In genomic region chr15:98845138-98845884, GRCh38 we compare ENCODE assay signal across 18 cellular contexts.
DNase-seq lines count a peak whose midpoint lies in the region; ATAC-seq and TF ChIP-seq lines count a peak whose summit lies in the region.
"Had no signal": no experiment of that assay in that cellular context is flagged by ENCODE, and none has a peak within 500 bp of the region (broad histone marks: within the 10 kb centered on the region; RNA-seq: fewer than 3 reads in every experiment).

No MANE protein-coding gene starts in this region.

- no peak overlapping the region for H3K27ac Mint-ChIP-seq in GM23338
- H3K27ac Mint-ChIP-seq in naive thymus-derived CD8-positive, alpha-beta T cell: peak overlapping the region in 6 of 10 donors; percentile 13 to 93 (median 79)
- H3K27ac Mint-ChIP-seq: activated naive CD4-positive, alpha-beta T cell treated with anti-CD3 and anti-CD28 coated beads, Interleukin-2, amount 10 ng/mL, durations not matched to agents 7 days and 5 days; nephron progenitor cell had no signal

- peak overlapping the region; percentile 56 for H3K27ac ChIP-seq in GM23338 (ENCODE audit: low read depth)
- H3K27ac ChIP-seq in caudate nucleus (ENCODE audit: low read depth, low read length): peak overlapping the region; percentile 11
- H3K27ac ChIP-seq: esophagus squamous epithelium, KMS-11, RWPE1 had no signal

- no peaks in the 10 kb centered on the region for H3K9me2 ChIP-seq in GM23338 (ENCODE audit: insufficient read depth)

- TF ChIP-seq CTCF in GM23338 (conservative IDR thresholded peaks at IDR 0.05; ENCODE audit: low read depth in 2 of 2): no peak

- H3K4me1 Mint-ChIP-seq in GM23338: peaks cover 79% of the 10 kb centered on the region
- peaks cover 14 to 72% (median 32%) of the 10 kb centered on the region in 4 donors for H3K4me1 Mint-ChIP-seq in naive thymus-derived CD8-positive, alpha-beta T cell

- DNase-seq in GM23338 (ENCODE audit: low spot score) (peak; percentile 47), caudate nucleus (lab: John Stamatoyannopoulos, UW) (peak in 5 of 61 donors; percentile 12 to 73 (median 20)), H4 (ENCODE audit: low spot score) (no peak), posterior vena cava (ENCODE audit: low spot score) (no peak)
- no peak for DNase-seq in naive thymus-derived CD8-positive, alpha-beta T cell
- DNase-seq: activated naive CD4-positive, alpha-beta T cell treated with anti-CD3 and anti-CD28 coated beads, Interleukin-2, amount 10 ng/mL, durations not matched to agents 7 days and 5 days; CD4-positive, alpha-beta memory T cell; esophagus squamous epithelium; NCI-H1694; NCI-H69; nephron progenitor cell; right lobe of liver; stimulated activated naive CD4-positive, alpha-beta T cell treated with Interleukin-2 at 50 U/mL for 16 hours; T1000 had no signal

- H3K4me2 ChIP-seq in GM23338: peak overlapping the region; percentile 68; the same call in 1 of the 2 replicates
- H3K4me2 ChIP-seq: KMS-11 had no signal

- H3K27me3 ChIP-seq in GM23338 (ENCODE audit: insufficient read depth): no peaks in the 10 kb centered on the region
- H3K27me3 ChIP-seq: esophagus squamous epithelium had no signal

- no peaks in the 10 kb centered on the region for H3K9me3 Mint-ChIP-seq in GM23338
- no peaks in the 10 kb centered on the region for H3K9me3 Mint-ChIP-seq in naive thymus-derived CD8-positive, alpha-beta T cell
- H3K9me3 Mint-ChIP-seq: activated naive CD4-positive, alpha-beta T cell treated with anti-CD3 and anti-CD28 coated beads, Interleukin-2, amount 10 ng/mL, durations not matched to agents 7 days and 5 days; CD4-positive, alpha-beta memory T cell; nephron progenitor cell had no signal

- peaks cover 73% of the 10 kb centered on the region for H3K4me1 ChIP-seq in GM23338 (ENCODE audit: insufficient read depth)

- peaks cover 7% of the 10 kb centered on the region for H3K27me3 Mint-ChIP-seq in GM23338 (ENCODE audit: insufficient read depth, low read depth, poor library complexity)
- no peaks in the 10 kb centered on the region for H3K27me3 Mint-ChIP-seq in naive thymus-derived CD8-positive, alpha-beta T cell
- H3K27me3 Mint-ChIP-seq: activated naive CD4-positive, alpha-beta T cell treated with anti-CD3 and anti-CD28 coated beads, Interleukin-2, amount 10 ng/mL, durations not matched to agents 7 days and 5 days had no signal

- H3F3A ChIP-seq in GM23338 (replicated peaks; ENCODE audit: low read depth): peaks cover 3% of the 10 kb centered on the region; the same call in 1 of the 2 replicates

- peaks cover 98% of the 10 kb centered on the region for H3K79me2 ChIP-seq in GM23338 (replicated peaks; ENCODE audit: insufficient read depth)

- intact Hi-C loops in posterior vena cava (cut with DNase I): no loop called here

- no peaks in the 10 kb centered on the region for H3K36me3 ChIP-seq in GM23338 (ENCODE audit: insufficient read depth)
- H3K36me3 ChIP-seq: esophagus squamous epithelium, right lobe of liver had no signal

- no peak overlapping the region for H2AFZ ChIP-seq in GM23338

- peaks cover 43% of the 10 kb centered on the region for H4K20me1 ChIP-seq in GM23338 (replicated peaks; ENCODE audit: insufficient read depth)

- ATAC-seq in GM23338: no peak
- no peak for ATAC-seq in naive thymus-derived CD8-positive, alpha-beta T cell
- no peak for ATAC-seq in GM18517 (IDR thresholded peaks at IDR 0.05; ENCODE audit: unreplicated experiment)

- no peak overlapping the region for H3K4me3 ChIP-seq in GM23338
- H3K4me3 ChIP-seq: esophagus squamous epithelium, right lobe of liver had no signal

- POLR2A ChIA-PET in naive thymus-derived CD8-positive, alpha-beta T cell (lab: Charles Lee): interaction anchor here (0.6 kb wide), 1 partner anchor 246 kb away, joined by 4 read pairs; no protein-coding TSS in a partner anchor

- no peak overlapping the region for H3K4me3 Mint-ChIP-seq in GM23338
- peak overlapping the region in 1 of 10 donors; percentile 53 for H3K4me3 Mint-ChIP-seq in naive thymus-derived CD8-positive, alpha-beta T cell
- H3K4me3 Mint-ChIP-seq: activated naive CD4-positive, alpha-beta T cell treated with anti-CD3 and anti-CD28 coated beads, Interleukin-2, amount 10 ng/mL, durations not matched to agents 7 days and 5 days; CD4-positive, alpha-beta memory T cell; nephron progenitor cell had no signal

- H3K36me3 Mint-ChIP-seq in GM23338 (ENCODE audit: low read depth): no peaks in the 10 kb centered on the region; the same call in 2 of the 3 replicates
- H3K36me3 Mint-ChIP-seq in naive thymus-derived CD8-positive, alpha-beta T cell: peaks cover 0 to 3% (median 0%) of the 10 kb centered on the region in 3 donors
- H3K36me3 Mint-ChIP-seq: activated naive CD4-positive, alpha-beta T cell treated with anti-CD3 and anti-CD28 coated beads, Interleukin-2, amount 10 ng/mL, durations not matched to agents 7 days and 5 days; CD4-positive, alpha-beta memory T cell had no signal

TF ChIP-seq in GM23338, 12 proteins besides CTCF, POLR2A, EP300 and RAD21 (continues in another document):
- TF ChIP-seq ETS1 (IDR thresholded peaks at IDR 0.05): no peak
- TF ChIP-seq STAT1 (IDR thresholded peaks at IDR 0.05; ENCODE audit: unreplicated experiment): no peak
- TF ChIP-seq EZH2 (IDR thresholded peaks at IDR 0.05; ENCODE audit: low read depth, unreplicated experiment): no peak
- TF ChIP-seq ZNF331 (CRISPR knock-in tag; IDR thresholded peaks at IDR 0.05; ENCODE audit: low read depth): no peak

TF ChIP-seq in PFSK-1, 5 proteins besides CTCF, POLR2A, EP300 and RAD21:
- TF ChIP-seq POLR2AphosphoS5 (IDR thresholded peaks at IDR 0.05; ENCODE audit: low read depth, low read length): no peak
- TF ChIP-seq REST (IDR thresholded peaks at IDR 0.05; ENCODE audit: insufficient read depth in 1 of 2, low read depth in 2 of 2, low read length in 2 of 2): no peak
- peak; percentile 68; the same call in 1 of the 2 replicates for TF ChIP-seq TAF1 (IDR thresholded peaks at IDR 0.05; ENCODE audit: borderline replicate concordance, insufficient read depth, low read length)
- 0 out of 2 replicates have a peak, but pooled peaks have one; percentile 29 for TF ChIP-seq SIN3A (IDR thresholded peaks at IDR 0.05; ENCODE audit: borderline replicate concordance, insufficient read depth, low read length)
